In genomic region chr1:166233750-166234366, GRCh38 we compare ENCODE assay signal across 15 cellular contexts.
DNase-seq lines count a peak whose midpoint lies in the region; ATAC-seq, FAIRE-seq and TF ChIP-seq lines count a peak whose summit lies in the region.
"Had no signal": no experiment of that assay in that cellular context is flagged by ENCODE, and none has a peak within 500 bp of the region (broad histone marks: within the 10 kb centered on the region; RNA-seq: fewer than 3 reads in every experiment).

No MANE protein-coding gene starts in this region.

- peaks cover 18% of the 10 kb centered on the region for H3K9me3 Mint-ChIP-seq in endodermal cell

- H3K36me3 Mint-ChIP-seq in endodermal cell (ENCODE audit: low read depth) = no peaks in the 10 kb centered on the region
- H3K36me3 Mint-ChIP-seq: CD4-positive, CD25-positive, alpha-beta regulatory T cell had no signal

- no peaks in the 10 kb centered on the region for H3K4me1 ChIP-seq in endodermal cell (ENCODE audit: control insufficient read depth, insufficient read depth, low read length)
- H3K4me1 ChIP-seq in upper lobe of right lung = no peaks in the 10 kb centered on the region
- H3K4me1 ChIP-seq: BLaER1 treated with 17β-estradiol and CSF1 and Interleukin-3, amounts not matched to agents 10 nM and 100 nM had no signal

- H3K27me3 ChIP-seq in endodermal cell (ENCODE audit: control insufficient read depth, insufficient read depth, low read length, poor library complexity, severe bottlenecking) = peaks cover 63% of the 10 kb centered on the region
- H3K27me3 ChIP-seq in upper lobe of right lung = no peaks in the 10 kb centered on the region
- H3K27me3 ChIP-seq: BLaER1 treated with 17β-estradiol and CSF1 and Interleukin-3, amounts not matched to agents 10 nM and 100 nM had no signal

- H3K27me3 Mint-ChIP-seq in endodermal cell (ENCODE audit: insufficient read depth) = peaks cover 62% of the 10 kb centered on the region
- H3K27me3 Mint-ChIP-seq: CD4-positive, CD25-positive, alpha-beta regulatory T cell had no signal

- no peak for TF ChIP-seq CTCF in endodermal cell (conservative IDR thresholded peaks at IDR 0.05)
- TF ChIP-seq CTCF in upper lobe of right lung (IDR thresholded peaks at IDR 0.05) = no peak

- DNase-seq in HEK293T (ENCODE audit: extremely low spot score) = peak; percentile 2
- DNase-seq in endodermal cell = peak; percentile 49
- DNase-seq in mesenteric fat pad (ENCODE audit: low spot score) = peak; percentile 85
- DNase-seq in upper lobe of right lung = peak; percentile 17
- no peak for DNase-seq in frontal cortex (ENCODE audit: low spot score in 2 of 2)
- DNase-seq in stimulated activated naive CD4-positive, alpha-beta T cell (lab: John Stamatoyannopoulos, UW) = no peak
- no peak for DNase-seq in inferior parietal cortex (ENCODE audit: extremely low spot score)
- DNase-seq: ACHN; CD4-positive, CD25-positive, alpha-beta regulatory T cell; DMS53; GM23248; H9 had no signal

- no peak overlapping the region for H3K27ac Mint-ChIP-seq in endodermal cell
- H3K27ac Mint-ChIP-seq: CD4-positive, CD25-positive, alpha-beta regulatory T cell; H9 had no signal

- intact Hi-C loops in upper lobe of right lung (cut with DNase I) = no loop called here

- POLR2A ChIA-PET in HEK293T (lab: Yijun Ruan, JAX) = no interaction called here

- H3K4me3 ChIP-seq in endodermal cell (ENCODE audit: low read length) = no peak overlapping the region
- H3K4me3 ChIP-seq in upper lobe of right lung = no peak overlapping the region
- H3K4me3 ChIP-seq: BLaER1 treated with 17β-estradiol and CSF1 and Interleukin-3, amounts not matched to agents 10 nM and 100 nM; GM23248 had no signal

- H3K9ac ChIP-seq in endodermal cell (ENCODE audit: extremely low read depth, low read length, poor library complexity, severe bottlenecking) = no peak overlapping the region
- H3K9ac ChIP-seq: BLaER1 treated with 17β-estradiol and CSF1 and Interleukin-3, amounts not matched to agents 10 nM and 100 nM; GM23248 had no signal

- peaks cover 5% of the 10 kb centered on the region for H3K4me1 Mint-ChIP-seq in endodermal cell
- H3K4me1 Mint-ChIP-seq: CD4-positive, CD25-positive, alpha-beta regulatory T cell had no signal

- H3K4me3 Mint-ChIP-seq in endodermal cell = no peak overlapping the region
- H3K4me3 Mint-ChIP-seq: CD4-positive, CD25-positive, alpha-beta regulatory T cell; H9 had no signal

- CTCF ChIA-PET in HEK293T (lab: Yijun Ruan, JAX) = no interaction called here

- no peaks in the 10 kb centered on the region for H3K36me3 ChIP-seq in endodermal cell (ENCODE audit: control insufficient read depth, insufficient read depth, low read length)
- no peaks in the 10 kb centered on the region for H3K36me3 ChIP-seq in upper lobe of right lung
- H3K36me3 ChIP-seq: BLaER1 treated with 17β-estradiol and CSF1 and Interleukin-3, amounts not matched to agents 10 nM and 100 nM had no signal

- H3K9me3 ChIP-seq in endodermal cell (ENCODE audit: control insufficient read depth, low read length) = peaks cover 26% of the 10 kb centered on the region
- H3K9me3 ChIP-seq in upper lobe of right lung = no peaks in the 10 kb centered on the region

- WGBS in endodermal cell (ENCODE audit: insufficient coverage in 1 of 2, insufficient read length in 1 of 2), 2 experiments = 93% methylated on average over 6 of the region's 6 CpGs; no CpG with 5 or more reads in 1 of the 2 experiments

- no peak overlapping the region for H3K27ac ChIP-seq in endodermal cell (ENCODE audit: low read depth, low read length)
- no peak overlapping the region for H3K27ac ChIP-seq in upper lobe of right lung
- H3K27ac ChIP-seq: BLaER1 treated with 17β-estradiol and CSF1 and Interleukin-3, amounts not matched to agents 10 nM and 100 nM; GM23248 had no signal

- no peak for FAIRE-seq in frontal cortex (lab: Jason Lieb, UNC)
- FAIRE-seq: HepG2, HTR-8/SVneo had no signal

- ATAC-seq in upper lobe of right lung = no peak
- ATAC-seq: HepG2 had no signal

TF ChIP-seq in HEK293T, 16 proteins besides CTCF, POLR2A, EP300 and RAD21:
- no peak for TF ChIP-seq ZNF384 (IDR thresholded peaks at IDR 0.05)
TF ChIP-seq in HEK293T: peak in this region for 0.

Comparison
In these comparisons a context has a peak if more than half of its experiments do, and no peak if none do; other contexts are left out.
1. DNase-seq: peak in HEK293T (single experiment), endodermal cell (single experiment), mesenteric fat pad (single experiment) and upper lobe of right lung (single experiment); none in frontal cortex (0 of 2), stimulated activated naive CD4-positive, alpha-beta T cell (0 of 6) and inferior parietal cortex (single experiment).